In genomic region chr14:61889914-61890351, GRCh38 we compare ENCODE assay signal across 1 cellular context.
TF ChIP-seq lines count a peak whose summit lies in the region.

No MANE protein-coding gene starts in this region.

TF ChIP-seq in WTC11, 78 proteins besides CTCF, POLR2A, EP300 and RAD21 (continued from another document):
- TF ChIP-seq, protein P1, sequence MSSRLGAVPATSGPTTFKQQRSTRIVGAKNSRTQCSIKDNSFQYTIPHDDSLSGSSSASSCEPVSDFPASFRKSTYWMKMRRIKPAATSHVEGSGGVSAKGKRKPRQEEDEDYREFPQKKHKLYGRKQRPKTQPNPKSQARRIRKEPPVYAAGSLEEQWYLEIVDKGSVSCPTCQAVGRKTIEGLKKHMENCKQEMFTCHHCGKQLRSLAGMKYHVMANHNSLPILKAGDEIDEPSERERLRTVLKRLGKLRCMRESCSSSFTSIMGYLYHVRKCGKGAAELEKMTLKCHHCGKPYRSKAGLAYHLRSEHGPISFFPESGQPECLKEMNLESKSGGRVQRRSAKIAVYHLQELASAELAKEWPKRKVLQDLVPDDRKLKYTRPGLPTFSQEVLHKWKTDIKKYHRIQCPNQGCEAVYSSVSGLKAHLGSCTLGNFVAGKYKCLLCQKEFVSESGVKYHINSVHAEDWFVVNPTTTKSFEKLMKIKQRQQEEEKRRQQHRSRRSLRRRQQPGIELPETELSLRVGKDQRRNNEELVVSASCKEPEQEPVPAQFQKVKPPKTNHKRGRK (CRISPR knock-in tag; IDR thresholded peaks at IDR 0.05; ENCODE audit: borderline replicate concordance): no peak
- TF ChIP-seq JAZF1 (CRISPR knock-in tag; IDR thresholded peaks at IDR 0.05): no peak
